15 cellular contexts compared by ENCODE assay signal in the genomic region with DNA sequence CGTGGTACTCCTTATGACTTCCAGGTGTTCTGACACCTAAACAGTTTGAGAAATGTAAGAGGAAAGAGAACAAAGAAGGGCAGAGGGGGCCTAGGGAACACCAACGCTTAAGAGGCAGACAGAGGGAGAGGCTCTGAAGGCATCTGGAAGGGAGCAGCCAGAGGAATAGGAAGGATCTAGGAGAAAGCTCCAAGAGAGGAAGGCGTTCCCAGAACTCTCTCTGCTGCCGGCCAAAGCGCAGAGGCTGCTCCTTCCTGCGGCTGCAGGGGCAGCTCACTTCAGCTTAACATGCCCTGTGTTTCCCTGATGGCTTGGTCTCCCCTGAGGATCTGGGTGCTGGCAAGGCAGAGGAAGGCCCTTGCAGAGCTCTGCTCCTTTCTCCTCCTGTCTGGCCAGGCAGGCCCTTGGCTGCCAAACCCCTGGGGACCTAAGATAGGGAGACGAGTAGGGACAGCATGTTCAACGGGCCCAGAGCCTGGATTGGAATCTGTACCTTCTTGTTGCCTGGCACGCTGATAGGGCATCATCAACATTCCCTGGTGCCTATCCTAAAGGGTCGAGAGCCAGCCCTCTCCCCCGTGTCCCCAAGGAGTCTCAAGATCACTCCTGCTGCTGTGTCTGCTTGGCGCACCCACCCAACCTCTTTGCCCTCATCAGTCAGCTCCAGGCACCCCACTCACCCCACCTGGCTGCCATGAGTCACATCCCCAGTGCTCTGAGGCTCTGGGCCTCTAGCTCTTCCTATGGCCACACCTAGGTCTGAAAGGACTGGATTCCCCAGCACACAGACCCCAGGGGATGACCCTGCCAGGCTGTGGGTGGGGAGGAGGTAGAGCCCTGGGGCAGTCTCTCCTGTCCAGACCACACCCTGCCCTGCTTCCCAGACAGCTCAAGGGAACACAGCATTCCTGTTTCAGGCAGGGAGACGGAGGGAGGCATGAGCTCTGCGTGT. TPM values are rescaled to one million over a fixed set of nuclear protein-coding genes. Genes with fewer than 3 reads are reported as not detected.
DNase-seq lines count a peak whose midpoint lies in the region; ATAC-seq and TF ChIP-seq lines count a peak whose summit lies in the region.
"Had no signal": no experiment of that assay in that cellular context is flagged by ENCODE, and none has a peak within 500 bp of the region (broad histone marks: within the 10 kb centered on the region; RNA-seq: fewer than 3 reads in every experiment).

No MANE protein-coding gene starts in this region.

- H3K4me1 ChIP-seq in adipocyte (ENCODE audit: control insufficient read depth, insufficient read depth, low read length) (peaks cover 73% of the 10 kb centered on the region), smooth muscle cell (ENCODE audit: low read depth) (peaks cover 34% of the 10 kb centered on the region)

- H3K4me1 Mint-ChIP-seq in activated naive CD4-positive, alpha-beta T cell treated with anti-CD3 and anti-CD28 coated beads, Interleukin-2, amount 10 ng/mL, durations not matched to agents 7 days and 5 days = peaks cover under 1% of the 10 kb centered on the region
- peaks cover 3% of the 10 kb centered on the region for H3K4me1 Mint-ChIP-seq in activated T-helper 1 cell treated with anti-CD3 and anti-CD28 coated beads, Interleukin-12 subunit alpha, Interleukin-12 subunit beta, Interleukin-2, Interleukin-4 antibody, amounts not matched to agents 30 ng/mL and 10 ng/mL and 1 ng/mL, durations not matched to agents 14 hours and 24 hours and 36 hours (ENCODE audit: low read depth)

- H2AFZ ChIP-seq in smooth muscle cell (ENCODE audit: low read depth) = no peak overlapping the region

- no peak for TF ChIP-seq CTCF in smooth muscle cell (IDR thresholded peaks at IDR 0.05; ENCODE audit: borderline replicate concordance, insufficient read depth, poor library complexity, severe bottlenecking)

- H4K20me1 ChIP-seq in smooth muscle cell (ENCODE audit: low read depth) = no peaks in the 10 kb centered on the region
- H4K20me1 ChIP-seq: BLaER1 treated with 17β-estradiol and CSF1 and Interleukin-3, amounts not matched to agents 10 nM and 100 nM had no signal

- intact Hi-C loops in left ventricle myocardium superior (cut with micrococcal nuclease) = no loop called here
- intact Hi-C loops in activated T-helper 1 cell treated with anti-CD3 and anti-CD28 coated beads, Interleukin-12 subunit alpha, Interleukin-12 subunit beta, Interleukin-2, Interleukin-4 antibody, amounts not matched to agents 30 ng/mL and 10 ng/mL and 1 ng/mL, durations not matched to agents 14 hours and 24 hours and 36 hours (cut with micrococcal nuclease) = no loop called here

- H3K4me3 ChIP-seq in adipocyte (ENCODE audit: low read length) (no peak overlapping the region), smooth muscle cell (no peak overlapping the region)
- H3K4me3 ChIP-seq: BLaER1 treated with 17β-estradiol and CSF1 and Interleukin-3, amounts not matched to agents 10 nM and 100 nM had no signal

- peak; percentile 81 for DNase-seq in ELF-1 (ENCODE audit: low read depth, low spot score)
- peak; percentile 22 for DNase-seq in adipocyte (ENCODE audit: low read depth)
- no peak for DNase-seq in left ventricle myocardium superior
- DNase-seq in smooth muscle cell (lab: John Stamatoyannopoulos, UW; ENCODE audit: unreplicated experiment) = no peak
- no peak for DNase-seq in activated naive CD4-positive, alpha-beta T cell treated with anti-CD3 and anti-CD28 coated beads, Interleukin-2, amount 10 ng/mL, durations not matched to agents 7 days and 5 days
- DNase-seq in activated effector memory CD4-positive, alpha-beta T cell treated with Interleukin-2 at 50 U/mL for 16 hours = no peak
- no peak for DNase-seq in NCI-H2107 treated with DMSO at 0.1 percent for 48 hours (lab: John Stamatoyannopoulos, UW; ENCODE audit: unreplicated experiment)
- DNase-seq in activated T-helper 1 cell treated with anti-CD3 and anti-CD28 coated beads, Interleukin-12 subunit alpha, Interleukin-12 subunit beta, Interleukin-2, Interleukin-4 antibody, amounts not matched to agents 30 ng/mL and 10 ng/mL and 1 ng/mL, durations not matched to agents 14 hours and 24 hours and 36 hours (ENCODE audit: low spot score) = no peak
- DNase-seq: activated CD4-positive, alpha-beta T cell treated with anti-CD3 and anti-CD28 coated beads for 36 hours; activated naive CD4-positive, alpha-beta T cell; dermis blood vessel endothelial cell; H7; SHP77; stimulated activated CD4-positive, alpha-beta T cell treated with anti-CD3 and anti-CD28 coated beads, Interleukin-15, amount 100 ng/mL, for 24 hours had no signal

- no peak overlapping the region for H3K27ac Mint-ChIP-seq in activated naive CD4-positive, alpha-beta T cell treated with anti-CD3 and anti-CD28 coated beads, Interleukin-2, amount 10 ng/mL, durations not matched to agents 7 days and 5 days
- H3K27ac Mint-ChIP-seq in activated T-helper 1 cell treated with anti-CD3 and anti-CD28 coated beads, Interleukin-12 subunit alpha, Interleukin-12 subunit beta, Interleukin-2, Interleukin-4 antibody, amounts not matched to agents 30 ng/mL and 10 ng/mL and 1 ng/mL, durations not matched to agents 14 hours and 24 hours and 36 hours = no peak overlapping the region
- H3K27ac Mint-ChIP-seq: activated CD4-positive, alpha-beta T cell treated with anti-CD3 and anti-CD28 coated beads for 36 hours had no signal

- no peaks in the 10 kb centered on the region for H3K27me3 ChIP-seq in adipocyte (replicated peaks; ENCODE audit: control insufficient read depth, insufficient read depth, low read length)
- H3K27me3 ChIP-seq in smooth muscle cell (ENCODE audit: low read depth) = no peaks in the 10 kb centered on the region
- H3K27me3 ChIP-seq: BLaER1 treated with 17β-estradiol and CSF1 and Interleukin-3, amounts not matched to agents 10 nM and 100 nM had no signal

- no peak overlapping the region for H3K4me3 Mint-ChIP-seq in activated naive CD4-positive, alpha-beta T cell treated with anti-CD3 and anti-CD28 coated beads, Interleukin-2, amount 10 ng/mL, durations not matched to agents 7 days and 5 days
- no peak overlapping the region for H3K4me3 Mint-ChIP-seq in activated T-helper 1 cell treated with anti-CD3 and anti-CD28 coated beads, Interleukin-12 subunit alpha, Interleukin-12 subunit beta, Interleukin-2, Interleukin-4 antibody, amounts not matched to agents 30 ng/mL and 10 ng/mL and 1 ng/mL, durations not matched to agents 14 hours and 24 hours and 36 hours
- H3K4me3 Mint-ChIP-seq: activated CD4-positive, alpha-beta T cell treated with anti-CD3 and anti-CD28 coated beads for 36 hours had no signal

- peaks cover 33% of the 10 kb centered on the region for H3K27me3 Mint-ChIP-seq in activated naive CD4-positive, alpha-beta T cell treated with anti-CD3 and anti-CD28 coated beads, Interleukin-2, amount 10 ng/mL, durations not matched to agents 7 days and 5 days
- H3K27me3 Mint-ChIP-seq in activated T-helper 1 cell treated with anti-CD3 and anti-CD28 coated beads, Interleukin-12 subunit alpha, Interleukin-12 subunit beta, Interleukin-2, Interleukin-4 antibody, amounts not matched to agents 30 ng/mL and 10 ng/mL and 1 ng/mL, durations not matched to agents 14 hours and 24 hours and 36 hours (ENCODE audit: insufficient read depth) = peaks cover 10% of the 10 kb centered on the region

- H3K9ac ChIP-seq in adipocyte (ENCODE audit: low read length) (peak overlapping the region; percentile 61), smooth muscle cell (ENCODE audit: low read depth) (peak overlapping the region; percentile 50)

- no peaks in the 10 kb centered on the region for H3K9me3 Mint-ChIP-seq in activated naive CD4-positive, alpha-beta T cell treated with anti-CD3 and anti-CD28 coated beads, Interleukin-2, amount 10 ng/mL, durations not matched to agents 7 days and 5 days
- H3K9me3 Mint-ChIP-seq in activated T-helper 1 cell treated with anti-CD3 and anti-CD28 coated beads, Interleukin-12 subunit alpha, Interleukin-12 subunit beta, Interleukin-2, Interleukin-4 antibody, amounts not matched to agents 30 ng/mL and 10 ng/mL and 1 ng/mL, durations not matched to agents 14 hours and 24 hours and 36 hours = no peaks in the 10 kb centered on the region

- ATAC-seq in left ventricle myocardium superior = peak; percentile 44
- ATAC-seq: activated CD4-positive, alpha-beta T cell treated with anti-CD3 and anti-CD28 coated beads for 36 hours had no signal

- H3F3A ChIP-seq in smooth muscle cell (ENCODE audit: low read depth) = peaks cover 31% of the 10 kb centered on the region

- H3K36me3 ChIP-seq in adipocyte (ENCODE audit: control insufficient read depth, insufficient read depth, low read length, severe bottlenecking) (no peaks in the 10 kb centered on the region), smooth muscle cell (ENCODE audit: low read depth) (no peaks in the 10 kb centered on the region)
- H3K36me3 ChIP-seq: BLaER1 treated with 17β-estradiol and CSF1 and Interleukin-3, amounts not matched to agents 10 nM and 100 nM had no signal

- peak overlapping the region; percentile 24 for H3K4me2 ChIP-seq in smooth muscle cell

- 79% methylated on average over 14 of the region's 14 CpGs for WGBS in smooth muscle cell (ENCODE audit: low lambda C conversion rate)

- no peaks in the 10 kb centered on the region for H3K36me3 Mint-ChIP-seq in activated naive CD4-positive, alpha-beta T cell treated with anti-CD3 and anti-CD28 coated beads, Interleukin-2, amount 10 ng/mL, durations not matched to agents 7 days and 5 days
- H3K36me3 Mint-ChIP-seq in activated T-helper 1 cell treated with anti-CD3 and anti-CD28 coated beads, Interleukin-12 subunit alpha, Interleukin-12 subunit beta, Interleukin-2, Interleukin-4 antibody, amounts not matched to agents 30 ng/mL and 10 ng/mL and 1 ng/mL, durations not matched to agents 14 hours and 24 hours and 36 hours (ENCODE audit: low read depth) = no peaks in the 10 kb centered on the region

- CTCF ChIA-PET in activated naive CD4-positive, alpha-beta T cell treated with anti-CD3 and anti-CD28 coated beads, Interleukin-2, amount 10 ng/mL, durations not matched to agents 7 days and 5 days (lab: Charles Lee) = no interaction called here

- peaks cover 24% of the 10 kb centered on the region for H3K79me2 ChIP-seq in smooth muscle cell (ENCODE audit: low read depth)

- no peaks in the 10 kb centered on the region for H3K9me3 ChIP-seq in adipocyte (ENCODE audit: control insufficient read depth, low read length)
- H3K9me3 ChIP-seq in smooth muscle cell (replicated peaks; ENCODE audit: low read depth) = no peaks in the 10 kb centered on the region
- H3K9me3 ChIP-seq: BLaER1 treated with 17β-estradiol and CSF1 and Interleukin-3, amounts not matched to agents 10 nM and 100 nM had no signal

- peak overlapping the region; percentile 80 for H3K27ac ChIP-seq in smooth muscle cell (ENCODE audit: low read depth)

RNA-seq across cellular contexts. Expression of gene LTBP2, which starts 45.6 kb away (rescaled TPM):
- total RNA-seq in left ventricle myocardium superior = 16.0 TPM
- 103 and 108 TPM in 2 replicates for total RNA-seq in smooth muscle cell
- 74.2 and 90.1 TPM in 2 replicates for polyA plus RNA-seq in smooth muscle cell
- total RNA-seq in activated T-helper 1 cell treated with anti-CD3 and anti-CD28 coated beads, Interleukin-12 subunit alpha, Interleukin-12 subunit beta, Interleukin-2, Interleukin-4 antibody, amounts not matched to agents 30 ng/mL and 10 ng/mL and 1 ng/mL, durations not matched to agents 14 hours and 24 hours and 36 hours = 0.05 and 0.24 TPM in 2 replicates

Comparison
In these comparisons a context has a peak if more than half of its experiments do, and no peak if none do; other contexts are left out.
1. DNase-seq: peak in ELF-1 (single experiment) and adipocyte (single experiment); none in left ventricle myocardium superior (single experiment), smooth muscle cell (single experiment), activated naive CD4-positive, alpha-beta T cell treated with anti-CD3 and anti-CD28 coated beads, Interleukin-2, amount 10 ng/mL, durations not matched to agents 7 days and 5 days (single experiment), activated effector memory CD4-positive, alpha-beta T cell treated with Interleukin-2 at 50 U/mL for 16 hours (single experiment), NCI-H2107 treated with DMSO at 0.1 percent for 48 hours (single experiment) and activated T-helper 1 cell treated with anti-CD3 and anti-CD28 coated beads, Interleukin-12 subunit alpha, Interleukin-12 subunit beta, Interleukin-2, Interleukin-4 antibody, amounts not matched to agents 30 ng/mL and 10 ng/mL and 1 ng/mL, durations not matched to agents 14 hours and 24 hours and 36 hours (single experiment).
2. RNA of gene LTBP2, which starts 45.6 kb away (total RNA-seq): 103 to 108 TPM in smooth muscle cell and 16.0 TPM in left ventricle myocardium superior (single experiment); 0.05 to 0.24 TPM in activated T-helper 1 cell treated with anti-CD3 and anti-CD28 coated beads, Interleukin-12 subunit alpha, Interleukin-12 subunit beta, Interleukin-2, Interleukin-4 antibody, amounts not matched to agents 30 ng/mL and 10 ng/mL and 1 ng/mL, durations not matched to agents 14 hours and 24 hours and 36 hours; every median in the first group is over 10 times any median in the second.